Comparison of ENCODE assay signal across 8 cellular contexts in the genomic region with DNA sequence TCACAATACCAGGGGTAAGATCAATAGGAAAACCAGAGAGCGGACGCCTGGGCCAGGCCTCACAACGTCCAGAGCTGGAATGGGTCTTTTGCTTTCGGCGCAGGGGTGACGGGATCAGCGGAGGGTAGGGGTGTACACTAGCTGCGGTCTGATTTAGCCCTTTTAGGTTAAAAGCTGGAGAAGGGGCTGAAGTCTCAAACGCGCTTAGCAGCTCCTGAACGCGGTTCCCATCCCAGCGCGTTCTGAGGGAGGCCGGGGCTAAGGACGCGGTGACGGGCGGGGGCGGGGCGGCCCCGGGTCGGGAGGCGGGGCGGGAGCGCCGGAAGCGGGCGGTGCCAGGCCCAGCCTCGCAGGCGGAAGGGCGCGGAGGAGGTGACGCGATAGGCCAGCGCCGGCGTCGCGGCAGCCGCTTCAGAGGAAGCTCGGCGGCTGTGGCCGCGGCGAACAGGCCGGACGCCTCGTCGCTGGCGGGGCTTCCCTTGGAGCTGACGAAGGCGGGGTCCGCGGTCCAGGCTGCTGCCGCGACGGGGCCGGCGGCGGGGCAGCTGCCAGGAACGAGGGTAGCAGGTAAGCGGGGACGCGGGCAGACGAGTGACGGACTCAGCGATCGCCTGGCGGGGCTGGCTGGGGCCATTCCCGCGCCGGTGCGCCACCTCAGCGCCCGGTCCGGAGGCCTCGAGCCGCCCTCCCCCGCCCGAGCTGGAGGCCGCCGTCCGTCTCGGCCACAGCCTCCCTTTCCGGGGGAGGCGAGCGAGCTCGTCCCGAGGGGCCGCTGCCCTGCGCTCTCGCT. TPM values are rescaled to one million over a fixed set of nuclear protein-coding genes. Genes with fewer than 3 reads are reported as not detected.
A peak's percentile ranks its signal among the peaks of the same experiment; 100 is the strongest.
DNase-seq lines count a peak whose midpoint lies in the region; ATAC-seq, FAIRE-seq and TF ChIP-seq lines count a peak whose summit lies in the region.

A gene with protein sequence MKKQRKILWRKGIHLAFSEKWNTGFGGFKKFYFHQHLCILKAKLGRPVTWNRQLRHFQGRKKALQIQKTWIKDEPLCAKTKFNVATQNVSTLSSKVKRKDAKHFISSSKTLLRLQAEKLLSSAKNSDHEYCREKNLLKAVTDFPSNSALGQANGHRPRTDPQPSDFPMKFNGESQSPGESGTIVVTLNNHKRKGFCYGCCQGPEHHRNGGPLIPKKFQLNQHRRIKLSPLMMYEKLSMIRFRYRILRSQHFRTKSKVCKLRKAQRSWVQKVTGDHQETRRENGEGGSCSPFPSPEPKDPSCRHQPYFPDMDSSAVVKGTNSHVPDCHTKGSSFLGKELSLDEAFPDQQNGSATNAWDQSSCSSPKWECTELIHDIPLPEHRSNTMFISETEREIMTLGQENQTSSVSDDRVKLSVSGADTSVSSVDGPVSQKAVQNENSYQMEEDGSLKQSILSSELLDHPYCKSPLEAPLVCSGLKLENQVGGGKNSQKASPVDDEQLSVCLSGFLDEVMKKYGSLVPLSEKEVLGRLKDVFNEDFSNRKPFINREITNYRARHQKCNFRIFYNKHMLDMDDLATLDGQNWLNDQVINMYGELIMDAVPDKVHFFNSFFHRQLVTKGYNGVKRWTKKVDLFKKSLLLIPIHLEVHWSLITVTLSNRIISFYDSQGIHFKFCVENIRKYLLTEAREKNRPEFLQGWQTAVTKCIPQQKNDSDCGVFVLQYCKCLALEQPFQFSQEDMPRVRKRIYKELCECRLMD (plus strand): TSS at position 414 of the 790 bp plus-strand sequence. CDS start 17,262 bp downstream, outside the sequence.

- peak; percentile 50 for FAIRE-seq in H54 (lab: Jason Lieb, UNC)

- H3K27ac Mint-ChIP-seq in naive B cell = peak within 1 kb of the TSS; percentile 95 to 99 (median 96)
- peak within 1 kb of the TSS; percentile 94 for H3K27ac Mint-ChIP-seq in stimulated activated effector memory CD8-positive, alpha-beta T cell treated with anti-CD3 and anti-CD28 coated beads, Interleukin-12 subunit alpha, Interleukin-12 subunit beta, amount 100 ng/mL, for 72 hours

- H3K36me3 Mint-ChIP-seq in naive B cell = no peaks in the 10 kb centered on the region
- peaks cover 24% of the 10 kb centered on the region for H3K36me3 Mint-ChIP-seq in stimulated activated effector memory CD8-positive, alpha-beta T cell treated with anti-CD3 and anti-CD28 coated beads, Interleukin-12 subunit alpha, Interleukin-12 subunit beta, amount 100 ng/mL, for 72 hours

- H3K9me3 Mint-ChIP-seq in naive B cell = peaks cover 0 to 4% (median 2%) of the 10 kb centered on the region in 7 donors
- no peaks in the 10 kb centered on the region for H3K9me3 Mint-ChIP-seq in stimulated activated effector memory CD8-positive, alpha-beta T cell treated with anti-CD3 and anti-CD28 coated beads, Interleukin-12 subunit alpha, Interleukin-12 subunit beta, amount 100 ng/mL, for 72 hours

- peak; percentile 99 for TF ChIP-seq POLR2A in H54 (IDR thresholded peaks at IDR 0.05; ENCODE audit: low read depth, low read length)

- peak within 1 kb of the TSS; percentile 91 to 97 (median 96) for H3K4me3 Mint-ChIP-seq in naive B cell
- peak within 1 kb of the TSS; percentile 86 for H3K4me3 Mint-ChIP-seq in stimulated activated effector memory CD8-positive, alpha-beta T cell treated with anti-CD3 and anti-CD28 coated beads, Interleukin-12 subunit alpha, Interleukin-12 subunit beta, amount 100 ng/mL, for 72 hours

- TF ChIP-seq CTCF in LNCaP clone FGC (IDR thresholded peaks at IDR 0.05; ENCODE audit: control insufficient read depth, extremely low read depth, insufficient read depth) = no peak

- H3K27me3 Mint-ChIP-seq in naive B cell = no peaks in the 10 kb centered on the region

- peak; percentile 95 to 96 for ATAC-seq in naive B cell (ENCODE audit: low read depth in 2 of 2)
- peak; percentile 98 for ATAC-seq in stimulated activated effector memory CD8-positive, alpha-beta T cell treated with anti-CD3 and anti-CD28 coated beads, Interleukin-12 subunit alpha, Interleukin-12 subunit beta, amount 100 ng/mL, for 72 hours

- peak; percentile 92 for DNase-seq in EL
- DNase-seq in H54 (ENCODE audit: insufficient read length, low spot score) = peak; percentile 96
- peak; percentile 55 for DNase-seq in LNCaP clone FGC (ENCODE audit: low read depth)
- peak; percentile 96 for DNase-seq in RPMI8226
- DNase-seq in activated T-helper 1 cell treated with anti-CD3 and anti-CD28 coated beads, Interleukin-2, amount 50 U/mL, for 16 hours (ENCODE audit: low read depth in 1 of 2, low spot score in 1 of 2) = peak; percentile 70 to 85
- peak; percentile 87 for DNase-seq in fibroblast of gingiva (ENCODE audit: low read depth)
- DNase-seq in naive B cell = peak; percentile 87
- DNase-seq in stimulated activated effector memory CD8-positive, alpha-beta T cell treated with anti-CD3 and anti-CD28 coated beads, Interleukin-12 subunit alpha, Interleukin-12 subunit beta, amount 100 ng/mL, for 72 hours (ENCODE audit: low spot score in 2 of 2) = peak; percentile 83 to 90

- H3K4me1 Mint-ChIP-seq in naive B cell = peaks cover 10 to 36% (median 15%) of the 10 kb centered on the region in 3 donors
- peaks cover 14% of the 10 kb centered on the region for H3K4me1 Mint-ChIP-seq in stimulated activated effector memory CD8-positive, alpha-beta T cell treated with anti-CD3 and anti-CD28 coated beads, Interleukin-12 subunit alpha, Interleukin-12 subunit beta, amount 100 ng/mL, for 72 hours

- H3K4me3 ChIP-seq in LNCaP clone FGC (ENCODE audit: low read depth, low read length) = peak within 1 kb of the TSS; percentile 80

RNA-seq across cellular contexts. Expression of the gene that starts here (rescaled TPM):
- 10 to 100 TPM in 4 of 6 donors, 1 to 10 TPM in 2; 4.3 to 15.4 (median 13.4) TPM for polyA plus RNA-seq in naive B cell (ENCODE audit: low read depth in 6 of 6)

Comparison
In these comparisons a context has a peak if more than half of its experiments do, and no peak if none do; other contexts are left out.
1. Peak in every context shown above with its lines: DNase-seq, ATAC-seq and H3K4me3 ChIP-seq.